Comparison of ENCODE assay signal across 22 cellular contexts in genomic region chr3:193499801-193500485, GRCh38. TPM values are rescaled to one million over a fixed set of nuclear protein-coding genes. Genes with fewer than 3 reads are reported as not detected.
"Had no signal": no experiment of that assay in that cellular context is flagged by ENCODE, and none has a peak within 500 bp of the region (broad histone marks: within the 10 kb centered on the region; RNA-seq: fewer than 3 reads in every experiment).

No MANE protein-coding gene starts in this region.

- H3K4me3 ChIP-seq: adrenal gland, coronary artery, mucosa of descending colon, right lobe of liver, stomach, transverse colon had no signal

- H3K36me3 ChIP-seq: adrenal gland, right lobe of liver, stomach, transverse colon had no signal

- H3K9me3 ChIP-seq: adrenal gland, mucosa of descending colon, right lobe of liver, stomach, transverse colon had no signal

- H3K27ac ChIP-seq: adrenal gland, coronary artery, right lobe of liver, stomach, transverse colon had no signal

- ATAC-seq: activated naive CD4-positive, alpha-beta T cell treated with anti-CD3 and anti-CD28 coated beads, Interleukin-2, amount 50 U/mL, for 72 hours; activated T-helper 17 cell treated with anti-CD3 and anti-CD28 coated beads, Interleukin-2, amount 50 U/mL, for 72 hours; mucosa of descending colon; stimulated activated memory B cell treated with anti-CD40 and anti-IgM and Interleukin-4, amounts not matched to agents 10 μg/mL and 1 μg/mL and 100 μg/mL, for 72 hours; WTC11 had no signal

- H3K4me1 ChIP-seq: adrenal gland, transverse colon had no signal

- H3K27me3 ChIP-seq: adrenal gland, right lobe of liver, stomach, transverse colon had no signal

- DNase-seq: activated CD8-positive, alpha-beta memory T cell treated with anti-CD3 and anti-CD28 coated beads, Interleukin-2, amount 50 U/mL, for 4 hours; activated T-cell treated with anti-CD3 and anti-CD28 coated beads, Interleukin-2, amount 50 U/mL, for 24 hours; adrenal gland; cerebellar nuclear complex; endodermal cell; foreskin fibroblast; mucosa of descending colon; nephron progenitor cell; nucleus accumbens; right lobe of liver; small intestine; stimulated activated CD4-positive, alpha-beta T cell treated with anti-CD3 and anti-CD28 coated beads, Interleukin-15, amount 100 ng/mL, for 24 hours; stomach; T1000; transverse colon had no signal

RNA-seq across cellular contexts. Expression of gene ATP13A4, which starts 54.8 kb away (rescaled TPM):
- total RNA-seq: epithelial cell of proximal tubule, glomerular endothelial cell had no signal
